Comparison of ENCODE assay signal across 1 cellular context in the genomic region with DNA sequence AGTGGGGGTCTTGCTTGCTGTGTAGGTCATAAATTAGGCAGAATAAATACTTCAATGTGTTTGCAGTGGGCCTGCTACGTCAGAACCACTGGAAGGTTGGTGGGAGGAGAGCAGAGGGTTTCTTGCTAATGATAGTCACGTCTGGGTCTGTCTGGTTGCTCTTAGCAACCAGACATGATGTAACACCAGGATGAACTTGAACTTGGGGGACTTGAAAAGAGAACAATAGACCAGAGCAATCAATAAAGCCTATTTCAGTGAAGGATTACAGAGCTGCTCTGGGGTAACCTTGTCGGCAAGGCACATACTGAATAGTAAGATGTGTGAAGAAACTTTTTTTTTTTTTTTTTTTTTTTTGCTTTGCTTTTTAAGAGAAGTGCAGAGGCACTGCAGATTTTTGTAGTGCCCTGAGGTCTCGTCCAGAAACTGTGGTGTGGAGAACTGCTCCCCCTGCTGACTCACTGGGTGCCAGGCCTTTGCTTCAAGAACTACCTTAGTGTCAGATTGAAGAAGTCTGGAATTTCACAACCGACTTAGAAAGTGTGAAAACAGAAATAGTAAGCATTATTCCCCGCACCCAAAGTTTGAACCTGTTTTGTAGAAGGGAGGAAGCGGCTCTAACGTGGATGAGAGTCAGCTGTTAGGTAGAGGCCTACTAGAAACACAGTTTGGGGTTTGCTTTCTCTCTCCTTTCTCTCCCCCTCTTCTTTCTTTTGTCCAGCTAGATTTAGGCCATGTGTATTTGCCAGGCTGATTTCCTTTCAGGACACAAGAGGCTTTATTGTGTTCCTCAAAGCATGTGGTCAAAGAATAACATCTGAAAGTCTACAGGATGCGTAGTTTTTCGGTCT.
A peak's percentile ranks its signal among the peaks of the same experiment; 100 is the strongest.
TF ChIP-seq lines count a peak whose summit lies in the region.

No MANE protein-coding gene starts in this region.

TF ChIP-seq in K562, 482 proteins besides CTCF, POLR2A, EP300 and RAD21 (continued from another document):
- TF ChIP-seq, protein P1, sequence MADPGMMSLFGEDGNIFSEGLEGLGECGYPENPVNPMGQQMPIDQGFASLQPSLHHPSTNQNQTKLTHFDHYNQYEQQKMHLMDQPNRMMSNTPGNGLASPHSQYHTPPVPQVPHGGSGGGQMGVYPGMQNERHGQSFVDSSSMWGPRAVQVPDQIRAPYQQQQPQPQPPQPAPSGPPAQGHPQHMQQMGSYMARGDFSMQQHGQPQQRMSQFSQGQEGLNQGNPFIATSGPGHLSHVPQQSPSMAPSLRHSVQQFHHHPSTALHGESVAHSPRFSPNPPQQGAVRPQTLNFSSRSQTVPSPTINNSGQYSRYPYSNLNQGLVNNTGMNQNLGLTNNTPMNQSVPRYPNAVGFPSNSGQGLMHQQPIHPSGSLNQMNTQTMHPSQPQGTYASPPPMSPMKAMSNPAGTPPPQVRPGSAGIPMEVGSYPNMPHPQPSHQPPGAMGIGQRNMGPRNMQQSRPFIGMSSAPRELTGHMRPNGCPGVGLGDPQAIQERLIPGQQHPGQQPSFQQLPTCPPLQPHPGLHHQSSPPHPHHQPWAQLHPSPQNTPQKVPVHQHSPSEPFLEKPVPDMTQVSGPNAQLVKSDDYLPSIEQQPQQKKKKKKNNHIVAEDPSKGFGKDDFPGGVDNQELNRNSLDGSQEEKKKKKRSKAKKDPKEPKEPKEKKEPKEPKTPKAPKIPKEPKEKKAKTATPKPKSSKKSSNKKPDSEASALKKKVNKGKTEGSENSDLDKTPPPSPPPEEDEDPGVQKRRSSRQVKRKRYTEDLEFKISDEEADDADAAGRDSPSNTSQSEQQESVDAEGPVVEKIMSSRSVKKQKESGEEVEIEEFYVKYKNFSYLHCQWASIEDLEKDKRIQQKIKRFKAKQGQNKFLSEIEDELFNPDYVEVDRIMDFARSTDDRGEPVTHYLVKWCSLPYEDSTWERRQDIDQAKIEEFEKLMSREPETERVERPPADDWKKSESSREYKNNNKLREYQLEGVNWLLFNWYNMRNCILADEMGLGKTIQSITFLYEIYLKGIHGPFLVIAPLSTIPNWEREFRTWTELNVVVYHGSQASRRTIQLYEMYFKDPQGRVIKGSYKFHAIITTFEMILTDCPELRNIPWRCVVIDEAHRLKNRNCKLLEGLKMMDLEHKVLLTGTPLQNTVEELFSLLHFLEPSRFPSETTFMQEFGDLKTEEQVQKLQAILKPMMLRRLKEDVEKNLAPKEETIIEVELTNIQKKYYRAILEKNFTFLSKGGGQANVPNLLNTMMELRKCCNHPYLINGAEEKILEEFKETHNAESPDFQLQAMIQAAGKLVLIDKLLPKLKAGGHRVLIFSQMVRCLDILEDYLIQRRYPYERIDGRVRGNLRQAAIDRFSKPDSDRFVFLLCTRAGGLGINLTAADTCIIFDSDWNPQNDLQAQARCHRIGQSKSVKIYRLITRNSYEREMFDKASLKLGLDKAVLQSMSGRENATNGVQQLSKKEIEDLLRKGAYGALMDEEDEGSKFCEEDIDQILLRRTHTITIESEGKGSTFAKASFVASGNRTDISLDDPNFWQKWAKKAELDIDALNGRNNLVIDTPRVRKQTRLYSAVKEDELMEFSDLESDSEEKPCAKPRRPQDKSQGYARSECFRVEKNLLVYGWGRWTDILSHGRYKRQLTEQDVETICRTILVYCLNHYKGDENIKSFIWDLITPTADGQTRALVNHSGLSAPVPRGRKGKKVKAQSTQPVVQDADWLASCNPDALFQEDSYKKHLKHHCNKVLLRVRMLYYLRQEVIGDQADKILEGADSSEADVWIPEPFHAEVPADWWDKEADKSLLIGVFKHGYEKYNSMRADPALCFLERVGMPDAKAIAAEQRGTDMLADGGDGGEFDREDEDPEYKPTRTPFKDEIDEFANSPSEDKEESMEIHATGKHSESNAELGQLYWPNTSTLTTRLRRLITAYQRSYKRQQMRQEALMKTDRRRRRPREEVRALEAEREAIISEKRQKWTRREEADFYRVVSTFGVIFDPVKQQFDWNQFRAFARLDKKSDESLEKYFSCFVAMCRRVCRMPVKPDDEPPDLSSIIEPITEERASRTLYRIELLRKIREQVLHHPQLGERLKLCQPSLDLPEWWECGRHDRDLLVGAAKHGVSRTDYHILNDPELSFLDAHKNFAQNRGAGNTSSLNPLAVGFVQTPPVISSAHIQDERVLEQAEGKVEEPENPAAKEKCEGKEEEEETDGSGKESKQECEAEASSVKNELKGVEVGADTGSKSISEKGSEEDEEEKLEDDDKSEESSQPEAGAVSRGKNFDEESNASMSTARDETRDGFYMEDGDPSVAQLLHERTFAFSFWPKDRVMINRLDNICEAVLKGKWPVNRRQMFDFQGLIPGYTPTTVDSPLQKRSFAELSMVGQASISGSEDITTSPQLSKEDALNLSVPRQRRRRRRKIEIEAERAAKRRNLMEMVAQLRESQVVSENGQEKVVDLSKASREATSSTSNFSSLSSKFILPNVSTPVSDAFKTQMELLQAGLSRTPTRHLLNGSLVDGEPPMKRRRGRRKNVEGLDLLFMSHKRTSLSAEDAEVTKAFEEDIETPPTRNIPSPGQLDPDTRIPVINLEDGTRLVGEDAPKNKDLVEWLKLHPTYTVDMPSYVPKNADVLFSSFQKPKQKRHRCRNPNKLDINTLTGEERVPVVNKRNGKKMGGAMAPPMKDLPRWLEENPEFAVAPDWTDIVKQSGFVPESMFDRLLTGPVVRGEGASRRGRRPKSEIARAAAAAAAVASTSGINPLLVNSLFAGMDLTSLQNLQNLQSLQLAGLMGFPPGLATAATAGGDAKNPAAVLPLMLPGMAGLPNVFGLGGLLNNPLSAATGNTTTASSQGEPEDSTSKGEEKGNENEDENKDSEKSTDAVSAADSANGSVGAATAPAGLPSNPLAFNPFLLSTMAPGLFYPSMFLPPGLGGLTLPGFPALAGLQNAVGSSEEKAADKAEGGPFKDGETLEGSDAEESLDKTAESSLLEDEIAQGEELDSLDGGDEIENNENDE (IDR thresholded peaks at IDR 0.05; ENCODE audit: low read depth, low read length): no peak
- TF ChIP-seq ELF1 (tag; IDR thresholded peaks at IDR 0.05) (no peak), BACH1 (tag; IDR thresholded peaks at IDR 0.05) (0 out of 2 replicates have a peak, but pooled peaks have one; percentile 21), ZZZ3 (IDR thresholded peaks at IDR 0.05) (no peak), ZNF408 (CRISPR knock-in tag; IDR thresholded peaks at IDR 0.05; ENCODE audit: low read depth) (no peak), ATF7 (IDR thresholded peaks at IDR 0.05) (peak; percentile 91), DACH1 (IDR thresholded peaks at IDR 0.05; ENCODE audit: partially characterized antibody) (no peak), STAT5B (CRISPR knock-in tag; IDR thresholded peaks at IDR 0.05) (no peak), PHB (CRISPR knock-in tag; IDR thresholded peaks at IDR 0.05) (no peak), POLR2H (tag; IDR thresholded peaks at IDR 0.05; ENCODE audit: low read depth) (no peak), BRF1 (IDR thresholded peaks at IDR 0.05; ENCODE audit: borderline replicate concordance, extremely low read depth, insufficient read length) (no peak), ZNF24 (IDR thresholded peaks at IDR 0.05) (no peak), MBD2 (IDR thresholded peaks at IDR 0.05; ENCODE audit: borderline replicate concordance, low read depth) (no peak)
- TF ChIP-seq, protein P2, sequence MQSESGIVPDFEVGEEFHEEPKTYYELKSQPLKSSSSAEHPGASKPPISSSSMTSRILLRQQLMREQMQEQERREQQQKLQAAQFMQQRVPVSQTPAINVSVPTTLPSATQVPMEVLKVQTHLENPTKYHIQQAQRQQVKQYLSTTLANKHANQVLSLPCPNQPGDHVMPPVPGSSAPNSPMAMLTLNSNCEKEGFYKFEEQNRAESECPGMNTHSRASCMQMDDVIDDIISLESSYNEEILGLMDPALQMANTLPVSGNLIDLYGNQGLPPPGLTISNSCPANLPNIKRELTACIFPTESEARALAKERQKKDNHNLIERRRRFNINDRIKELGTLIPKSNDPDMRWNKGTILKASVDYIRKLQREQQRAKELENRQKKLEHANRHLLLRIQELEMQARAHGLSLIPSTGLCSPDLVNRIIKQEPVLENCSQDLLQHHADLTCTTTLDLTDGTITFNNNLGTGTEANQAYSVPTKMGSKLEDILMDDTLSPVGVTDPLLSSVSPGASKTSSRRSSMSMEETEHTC (IDR thresholded peaks at IDR 0.05): no peak
